ENCODE assay signal across 33 cellular contexts in genomic region chr3:170899455-170899854, GRCh38. TPM values are rescaled to one million over a fixed set of nuclear protein-coding genes. Genes with fewer than 3 reads are reported as not detected.
DNase-seq lines count a peak whose midpoint lies in the region; ATAC-seq, FAIRE-seq and TF ChIP-seq lines count a peak whose summit lies in the region.
"Had no signal": no experiment of that assay in that cellular context is flagged by ENCODE, and none has a peak within 500 bp of the region (broad histone marks: within the 10 kb centered on the region; RNA-seq: fewer than 3 reads in every experiment).

No MANE protein-coding gene starts in this region.

- H3K56ac ChIP-seq in IMR-90 (ENCODE audit: extremely low read depth, insufficient read depth, low read length) = no peak overlapping the region

- H3K36me3 ChIP-seq in HepG2 (replicated peaks in 1 of 2; ENCODE audit: control insufficient read depth in 1 of 2, insufficient read depth in 2 of 2, low read length in 2 of 2) (no peaks in the 10 kb centered on the region; a peak in 1 of 5 replicates), right lobe of liver (no peaks in the 10 kb centered on the region), IMR-90 (ENCODE audit: control insufficient read depth, insufficient read depth, low read length) (peaks cover 3% of the 10 kb centered on the region; the same call in 1 of the 2 replicates), K562 (ENCODE audit: control insufficient read depth, insufficient read depth, low read length) (peaks cover 10% of the 10 kb centered on the region; the same call in 1 of the 3 replicates)
- H3K36me3 ChIP-seq: BLaER1 had no signal

- H4K20me1 ChIP-seq in HepG2 (ENCODE audit: insufficient read depth, low read length) (no peaks in the 10 kb centered on the region), IMR-90 (ENCODE audit: insufficient read depth, low read length) (no peaks in the 10 kb centered on the region), K562 (replicated peaks; ENCODE audit: control insufficient read depth, insufficient read depth, low read length) (no peaks in the 10 kb centered on the region)
- H4K20me1 ChIP-seq: BLaER1; BLaER1 treated with 17β-estradiol and CSF1 and Interleukin-3, amounts not matched to agents 10 nM and 100 nM had no signal

- 0 out of 2 replicates have a peak, but pooled peaks cover 2% of the 10 kb centered on the region for H3K9me1 ChIP-seq in IMR-90 (ENCODE audit: insufficient read depth, low read length)
- H3K9me1 ChIP-seq in K562 (ENCODE audit: control insufficient read depth, insufficient read depth, low read length) = no peaks in the 10 kb centered on the region

- CTCF ChIA-PET in HepG2 (lab: Yijun Ruan, JAX; ENCODE audit: low intra/inter-chr PET ratio, low total read pairs) = no interaction called here
- CTCF ChIA-PET in A549 (lab: Yijun Ruan, JAX) = no interaction called here
- CTCF ChIA-PET in IMR-90 (lab: Yijun Ruan, JAX) = no interaction called here
- CTCF ChIA-PET in K562 (lab: Yijun Ruan, JAX; ENCODE audit: low intra/inter-chr PET ratio) = no interaction called here

- 100% methylated on average over 1 of the region's 1 CpG for WGBS in HepG2 (ENCODE audit: low lambda C conversion rate)
- WGBS in right lobe of liver (ENCODE audit: insufficient coverage, low coverage, low lambda C conversion rate, missing lambda C conversion rate) = 38% methylated on average over 1 of the region's 1 CpG
- 93% methylated on average over 1 of the region's 1 CpG for WGBS in A549 (ENCODE audit: missing lambda C conversion rate)
- no CpG with 5 or more reads among the region's 1 CpG for WGBS in IMR-90 (ENCODE audit: extremely low coverage in 2 of 2, insufficient read length in 1 of 2), 2 experiments
- WGBS in K562 (ENCODE audit: insufficient coverage, low coverage, missing lambda C conversion rate) = 100% methylated on average over 1 of the region's 1 CpG

- H3K14ac ChIP-seq in IMR-90 (replicated peaks; ENCODE audit: low read depth, low read length) = no peak overlapping the region

- in situ Hi-C loops in HepG2 (cut with HindIII; ENCODE audit: extremely low pct_ligation_motif_present, low pct_unique_long_range_greater_than_20kb) (no loop called here), IMR-90 (cut with MboI; ENCODE audit: low sequenced_read_pairs) (no loop called here), K562 (cut with MboI) (no loop called here)

- H3K4me3 ChIP-seq in HepG2 (replicated peaks in 1 of 3; ENCODE audit: insufficient read depth in 1 of 3, low read depth in 2 of 3, low read length in 3 of 3) = no peak overlapping the region
- H3K4me3 ChIP-seq in right lobe of liver = no peak overlapping the region
- H3K4me3 ChIP-seq in A549 = no peak overlapping the region
- no peak overlapping the region for H3K4me3 ChIP-seq in IMR-90 (ENCODE audit: insufficient read depth, low read depth, low read length)
- H3K4me3 ChIP-seq in K562 = no peak overlapping the region
- H3K4me3 ChIP-seq: BLaER1; BLaER1 treated with 17β-estradiol and CSF1 and Interleukin-3, amounts not matched to agents 10 nM and 100 nM had no signal

- H2BK5ac ChIP-seq in IMR-90 (ENCODE audit: low read depth, low read length, poor library complexity, severe bottlenecking) = no peak overlapping the region

- H2AK9ac ChIP-seq in IMR-90 (replicated peaks; ENCODE audit: low read depth, low read length, poor library complexity) = no peak overlapping the region

- H2BK20ac ChIP-seq in IMR-90 (ENCODE audit: low read depth, low read length) = no peak overlapping the region

- no peak overlapping the region for H4K91ac ChIP-seq in IMR-90 (ENCODE audit: insufficient read depth, low read depth, low read length)

- no peak for DNase-seq in HepG2 (ENCODE audit: low spot score)
- no peak for DNase-seq in right lobe of liver
- DNase-seq in A549 (ENCODE audit: low read depth in 1 of 2, low spot score in 1 of 2) = no peak
- no peak for DNase-seq in IMR-90
- DNase-seq in K562 (ENCODE audit: extremely low read depth in 1 of 4, low spot score in 3 of 4) = no peak
- DNase-seq in DMS153 (lab: John Stamatoyannopoulos, UW) = no peak
- DNase-seq: 8988T; ACHN; AML-193; BE2C; C1 segment of cervical spinal cord; Caco-2; Calu3; CD4-positive, alpha-beta memory T cell; CD4-positive, alpha-beta T cell; CD4-positive, CD25-positive, alpha-beta regulatory T cell; CD8-positive, alpha-beta memory T cell; CD8-positive, alpha-beta T cell; COR-L47; DMS 273 treated with DMSO at 0.1 percent for 48 hours; DMS53; DMS79; DMS79 treated with DMSO at 0.1 percent for 48 hours; DND-41; EL had no signal

- FAIRE-seq in HepG2 (lab: Jason Lieb, UNC) (no peak), A549 (lab: Jason Lieb, UNC) (no peak), K562 (lab: Jason Lieb, UNC) (no peak)
- FAIRE-seq: A204.1, D721Med had no signal

- H3K4ac ChIP-seq in IMR-90 (ENCODE audit: low read depth, low read length) = no peak overlapping the region

- H3K79me1 ChIP-seq in IMR-90 (ENCODE audit: low read depth in 1 of 2, low read length in 2 of 2) = peaks cover 16 to 18% of the 10 kb centered on the region in 2 experiments

- no peak overlapping the region for H3K23ac ChIP-seq in IMR-90 (ENCODE audit: low read depth, low read length)

- H2BK120ac ChIP-seq in IMR-90 (ENCODE audit: low read depth, low read length) = no peak overlapping the region

- H3K9ac ChIP-seq in HepG2 (ENCODE audit: insufficient read depth, low read depth, low read length) (no peak overlapping the region), IMR-90 (ENCODE audit: low read depth, low read length) (no peak overlapping the region), K562 (ENCODE audit: insufficient read depth in 1 of 2, low read depth in 2 of 2, low read length in 2 of 2) (no peak overlapping the region)
- H3K9ac ChIP-seq: BLaER1; BLaER1 treated with 17β-estradiol and CSF1 and Interleukin-3, amounts not matched to agents 10 nM and 100 nM had no signal

- TF ChIP-seq CTCF in HepG2 (CRISPR knock-in tag; IDR thresholded peaks at IDR 0.05) = no peak
- TF ChIP-seq CTCF in right lobe of liver (IDR thresholded peaks at IDR 0.05) = no peak
- TF ChIP-seq CTCF in A549 (IDR thresholded peaks at IDR 0.05) = no peak
- no peak for TF ChIP-seq CTCF in IMR-90 (conservative IDR thresholded peaks at IDR 0.05; ENCODE audit: low read depth, low read length)
- no peak for TF ChIP-seq CTCF in K562 (IDR thresholded peaks at IDR 0.05 in 2 of 3, conservative IDR thresholded peaks at IDR 0.05 in 1 of 3; ENCODE audit: insufficient read depth in 2 of 3, low read depth in 1 of 3, low read length in 3 of 3)

- no peak for ATAC-seq in HepG2
- no peak for ATAC-seq in right lobe of liver
- no peak for ATAC-seq in A549
- ATAC-seq in IMR-90 (ENCODE audit: low read depth) = no peak
- ATAC-seq in K562 = no peak
- no peak for ATAC-seq in GM18498 (IDR thresholded peaks at IDR 0.05; ENCODE audit: unreplicated experiment)
- no peak for ATAC-seq in GM19035 (IDR thresholded peaks at IDR 0.05; ENCODE audit: unreplicated experiment)
- ATAC-seq: CD8-positive, alpha-beta T cell had no signal

- H3K4me1 ChIP-seq in HepG2 (ENCODE audit: insufficient read depth, low read length) (no peaks in the 10 kb centered on the region), right lobe of liver (no peaks in the 10 kb centered on the region), A549 (no peaks in the 10 kb centered on the region), IMR-90 (ENCODE audit: control insufficient read depth, insufficient read depth, low read length) (no peaks in the 10 kb centered on the region), K562 (replicated peaks in 1 of 2; ENCODE audit: control insufficient read depth in 2 of 2, insufficient read depth in 2 of 2, low read length in 2 of 2) (peaks cover 2 to 3% of the 10 kb centered on the region in 2 experiments; a peak in 1 of 5 replicates)
- H3K4me1 ChIP-seq: BE2C; BLaER1; BLaER1 treated with 17β-estradiol and CSF1 and Interleukin-3, amounts not matched to agents 10 nM and 100 nM; Caco-2 had no signal

- BruUV-seq in HepG2 (replicated peaks; lab: Mats Ljungman, UMichigan) = no TSS peak
- no TSS peak for BruUV-seq in IMR-90 (replicated peaks; lab: Mats Ljungman, UMichigan)
- BruUV-seq in K562 (replicated peaks; lab: Mats Ljungman, UMichigan) = no TSS peak

- H3K27me3 ChIP-seq in HepG2 (ENCODE audit: control insufficient read depth in 1 of 2, insufficient read depth in 2 of 2, low read length in 2 of 2) (no peaks in the 10 kb centered on the region), right lobe of liver (no peaks in the 10 kb centered on the region), IMR-90 (ENCODE audit: control insufficient read depth, insufficient read depth, low read length) (no peaks in the 10 kb centered on the region), K562 (ENCODE audit: control insufficient read depth in 2 of 2, insufficient read depth in 2 of 2, low read length in 2 of 2) (no peaks in the 10 kb centered on the region)
- H3K27me3 ChIP-seq: BE2C; BLaER1; BLaER1 treated with 17β-estradiol and CSF1 and Interleukin-3, amounts not matched to agents 10 nM and 100 nM had no signal

- H2AK5ac ChIP-seq in IMR-90 (ENCODE audit: low read depth, low read length) = no peak overlapping the region

- no peak for TF ChIP-seq EP300 in HepG2 (IDR thresholded peaks at IDR 0.05; ENCODE audit: low read depth in 2 of 2, low read length in 2 of 2)
- TF ChIP-seq EP300 in HepG2 (CRISPR knock-in tag; IDR thresholded peaks at IDR 0.05; ENCODE audit: borderline replicate concordance) = no peak
- TF ChIP-seq EP300 in A549 (IDR thresholded peaks at IDR 0.05) = no peak
- no peak for TF ChIP-seq EP300 in K562 (IDR thresholded peaks at IDR 0.05; ENCODE audit: low read length)

- H3K18ac ChIP-seq in IMR-90 (ENCODE audit: low read depth, low read length) = no peak overlapping the region

- no peak overlapping the region for H4K5ac ChIP-seq in IMR-90 (ENCODE audit: low read depth, low read length)

- no peak overlapping the region for H3K4me2 ChIP-seq in HepG2 (ENCODE audit: low read depth, low read length)
- H3K4me2 ChIP-seq in A549 = no peak overlapping the region
- no peak overlapping the region for H3K4me2 ChIP-seq in IMR-90 (ENCODE audit: low read depth, low read length)
- no peak overlapping the region for H3K4me2 ChIP-seq in K562 (ENCODE audit: insufficient read depth, low read length)
- H3K4me2 ChIP-seq: BLaER1; BLaER1 treated with 17β-estradiol and CSF1 and Interleukin-3, amounts not matched to agents 10 nM and 100 nM had no signal

- intact Hi-C loops in HepG2 (cut with micrococcal nuclease; ENCODE audit: unreplicated experiment) (no loop called here), right lobe of liver (cut with DNase I) (no loop called here), IMR-90 (cut with micrococcal nuclease) (no loop called here), K562 (cut with micrococcal nuclease) (no loop called here)

- no peak overlapping the region for H2BK15ac ChIP-seq in IMR-90 (ENCODE audit: low read depth, low read length)

- POLR2A ChIA-PET in HepG2 (lab: Yijun Ruan, JAX) = no interaction called here
- POLR2A ChIA-PET in A549 (lab: Yijun Ruan, JAX) = interaction anchor here (0.7 kb wide), 1 partner anchor 1764 kb away, joined by 11 read pairs; no protein-coding TSS in a partner anchor
- POLR2A ChIA-PET in IMR-90 (lab: Charles Lee; ENCODE audit: unreplicated experiment) = no interaction called here
- POLR2A ChIA-PET in K562 (lab: Yijun Ruan, JAX) = no interaction called here

- H4K8ac ChIP-seq in IMR-90 (ENCODE audit: low read depth in 2 of 2, low read length in 2 of 2) = no peak overlapping the region

- H3K27ac ChIP-seq in HepG2 (ENCODE audit: extremely low read length, insufficient read depth, low read length) (no peak overlapping the region), right lobe of liver (no peak overlapping the region), A549 (no peak overlapping the region), IMR-90 (ENCODE audit: insufficient read depth, low read length) (no peak overlapping the region), K562 (ENCODE audit: extremely low read depth, low read depth, low read length) (no peak overlapping the region)
- H3K27ac ChIP-seq: 22Rv1; BLaER1; BLaER1 treated with 17β-estradiol and CSF1 and Interleukin-3, amounts not matched to agents 10 nM and 100 nM; C4-2B had no signal

- H3K79me2 ChIP-seq in HepG2 (ENCODE audit: insufficient read depth, low read length) (no peaks in the 10 kb centered on the region), K562 (ENCODE audit: control insufficient read depth, insufficient read depth, low read length) (no peaks in the 10 kb centered on the region)

- no peak for TF ChIP-seq RAD21 in HepG2 (CRISPR knock-in tag; IDR thresholded peaks at IDR 0.05)
- TF ChIP-seq RAD21 in A549 (conservative IDR thresholded peaks at IDR 0.05 in 1 of 2, IDR thresholded peaks at IDR 0.05 in 1 of 2) = no peak
- no peak for TF ChIP-seq RAD21 in IMR-90 (IDR thresholded peaks at IDR 0.05; ENCODE audit: low read length)
- no peak for TF ChIP-seq RAD21 in K562 (CRISPR knock-in tag; conservative IDR thresholded peaks at IDR 0.05 in 1 of 2, IDR thresholded peaks at IDR 0.05 in 1 of 2)

- dilution Hi-C loops in IMR-90 (cut with HindIII; ENCODE audit: low sequenced_read_pairs, unreplicated experiment) = no loop called here

- H2AFZ ChIP-seq in HepG2 (ENCODE audit: low read length) = no peak overlapping the region
- no peak overlapping the region for H2AFZ ChIP-seq in IMR-90 (replicated peaks; ENCODE audit: low read length, poor library complexity)
- H2AFZ ChIP-seq in K562 (ENCODE audit: low read depth, low read length) = no peak overlapping the region

- peaks cover 7% of the 10 kb centered on the region; the same call in 1 of the 2 replicates for H3K9me3 ChIP-seq in HepG2 (ENCODE audit: low read length)
- no peaks in the 10 kb centered on the region for H3K9me3 ChIP-seq in right lobe of liver
- H3K9me3 ChIP-seq in A549 = no peaks in the 10 kb centered on the region
- H3K9me3 ChIP-seq in IMR-90 (ENCODE audit: control insufficient read depth, insufficient read depth, low read length) = no peaks in the 10 kb centered on the region
- H3K9me3 ChIP-seq in K562 (replicated peaks; ENCODE audit: control insufficient read depth, insufficient read depth, low read depth, low read length) = 0 out of 2 replicates have a peak, but pooled peaks cover 2% of the 10 kb centered on the region
- H3K9me3 ChIP-seq: BE2C had no signal

- no peak for TF ChIP-seq POLR2A in HepG2 (IDR thresholded peaks at IDR 0.05; ENCODE audit: insufficient read depth in 1 of 2, low read depth in 2 of 2, low read length in 2 of 2)
- no peak for TF ChIP-seq POLR2A in right lobe of liver (IDR thresholded peaks at IDR 0.05)
- TF ChIP-seq POLR2A in A549 (IDR thresholded peaks at IDR 0.05; ENCODE audit: low read length) = no peak
- TF ChIP-seq POLR2A in IMR-90 (IDR thresholded peaks at IDR 0.05; ENCODE audit: low read depth, low read length) = no peak
- TF ChIP-seq POLR2A in K562 (conservative IDR thresholded peaks at IDR 0.05) = no peak

RNA-seq across cellular contexts. Expression of gene EIF5A2, which starts 9.0 kb away (rescaled TPM):
- total RNA-seq in HepG2 (2016; rRNA removed; fragmentation: Illumina TruSeq; extraction: Trizol) (9.4 and 17.1 TPM in 2 replicates), right lobe of liver (1 to 10 TPM in 5 of 6 experiments, under 1 TPM in 1; 0.79 to 4.1 (median 2.5) TPM), IMR-90 (2012; rRNA removed) (7.7 and 15.0 TPM in 2 replicates), K562 (2014; rRNA removed) (3.7 and 3.9 TPM in 2 replicates), K562 (2014; rRNA removed; fragmentation: Illumina TruSeq; extraction: Trizol) (15.9 and 23.5 TPM in 2 replicates), K562 (2015; rRNA removed; fragmentation: Illumina TruSeq; extraction: Trizol) (9.0 and 9.6 TPM in 2 replicates), K562 (2021) (18.2 and 21.0 TPM in 2 replicates)
- 4.8 and 6.7 TPM in 2 replicates for total RNA-seq in HepG2 (2016; cell fraction: cytosol; rRNA removed; fragmentation: Illumina TruSeq; extraction: Trizol; ENCODE audit: low read depth)
- 10.2 and 16.1 TPM in 2 replicates for total RNA-seq in HepG2 (2016; cell fraction: insoluble cytoplasmic fraction; rRNA removed; fragmentation: Illumina TruSeq; extraction: Trizol)
- total RNA-seq in HepG2 (2016; cell fraction: membrane; rRNA removed; fragmentation: Illumina TruSeq; extraction: Trizol) = 10.1 and 11.5 TPM in 2 replicates
- total RNA-seq in HepG2 (2016; cell fraction: nucleus; rRNA removed; fragmentation: Illumina TruSeq; extraction: Trizol) = 1.7 and 4.2 TPM in 2 replicates
- polyA plus RNA-seq in HepG2 (2011; rRNA removed) (3.5 and 4.7 TPM in 2 replicates), A549 (2011; rRNA removed) (11.7 and 15.2 TPM in 2 replicates), A549 (2017; fragmentation: RNase III; extraction: RNeasy Plus Mini Kit Qiagen cat#74134 plus additional on column Dnase treatment) (7.6 to 10.8 TPM (median 7.9 TPM) in 3 replicates), IMR-90 (2012; rRNA removed) (4.4 and 7.8 TPM in 2 replicates), K562 (2011; rRNA removed) (10.7 and 17.6 TPM in 2 replicates), K562 (2014; fragmentation: Illumina TruSeq; extraction: Trizol) (13.9 and 15.6 TPM in 2 replicates), K562 (2014; fragmentation: Nextera tagmentation; extraction: Ambion mirVana) (10 to 100 TPM; 17.9 to 18.3 TPM), K562 (2014; rRNA removed) (9.5 and 10.8 TPM in 2 replicates)
- polyA plus RNA-seq in HepG2 (2011; cell fraction: cytosol; rRNA removed) = 2.7 and 2.9 TPM in 2 replicates
- polyA plus RNA-seq in HepG2 (2011; cell fraction: nucleus; rRNA removed) = 0.97 and 1.3 TPM in 2 replicates
- polyA plus RNA-seq in HepG2 (2012) = 3.9 and 4.9 TPM in 2 replicates
- 6.6 and 7.3 TPM in 2 replicates for polyA plus RNA-seq in HepG2 (2016; cell fraction: cytosol; fragmentation: Illumina TruSeq; extraction: Trizol; ENCODE audit: low read depth)
- 11.9 and 12.3 TPM in 2 replicates for polyA plus RNA-seq in HepG2 (2016; cell fraction: insoluble cytoplasmic fraction; fragmentation: Illumina TruSeq; extraction: Trizol; ENCODE audit: low read depth)
- polyA plus RNA-seq in HepG2 (2016; cell fraction: membrane; fragmentation: Illumina TruSeq; extraction: Trizol; ENCODE audit: low read depth) = 6.7 and 7.0 TPM in 2 replicates
- 7.2 and 8.5 TPM in 2 replicates for polyA plus RNA-seq in HepG2 (2016; cell fraction: nucleus; fragmentation: Illumina TruSeq; extraction: Trizol; ENCODE audit: insufficient read depth, low read depth)
- 4.2 and 9.9 TPM in 2 replicates for polyA minus RNA-seq in HepG2 (2011; rRNA and poly(A)+ RNA removed; ENCODE audit: low replicate concordance)
- polyA minus RNA-seq in HepG2 (2011; cell fraction: cytosol; rRNA and poly(A)+ RNA removed) = 1.7 and 2.8 TPM in 2 replicates
- 3.9 and 4.7 TPM in 2 replicates for polyA minus RNA-seq in HepG2 (2011; cell fraction: nucleus; rRNA and poly(A)+ RNA removed)
- 2.7 and 3.4 TPM in 2 replicates for polyA plus RNA-seq in A549 (2012; cell fraction: cytosol; rRNA removed)
- 2.5 and 3.1 TPM in 2 replicates for polyA plus RNA-seq in A549 (2012; cell fraction: nucleus; rRNA removed)
- polyA minus RNA-seq in A549 (2011; rRNA and poly(A)+ RNA removed) = 5.1 and 7.4 TPM in 2 replicates
- 4.6 and 6.0 TPM in 2 replicates for polyA plus RNA-seq in IMR-90 (2012; cell fraction: cytosol; rRNA removed)
- polyA plus RNA-seq in IMR-90 (2012; cell fraction: nucleus; rRNA removed; ENCODE audit: low replicate concordance) = 1.6 and 4.2 TPM in 2 replicates
- total RNA-seq in K562 (2011; cell fraction: chromatin; rRNA removed; ENCODE audit: low replicate concordance) = 2.8 and 5.8 TPM in 2 replicates
- total RNA-seq in K562 (2011; cell fraction: nucleolus; rRNA removed) = 1.8 TPM in 2 replicates
- 2.3 and 6.8 TPM in 2 replicates for total RNA-seq in K562 (2011; cell fraction: nucleoplasm; rRNA removed)
- 2.7 and 2.8 TPM in 2 replicates for polyA plus RNA-seq in K562 (2011; cell fraction: cytosol; rRNA removed)
- 1.1 and 2.1 TPM in 2 replicates for polyA plus RNA-seq in K562 (2011; cell fraction: nucleus; rRNA removed)
- polyA plus RNA-seq in K562 (2012) = 12.8 and 15.1 TPM in 2 replicates
- polyA minus RNA-seq in K562 (2011; rRNA and poly(A)+ RNA removed) = 19.7 and 23.8 TPM in 2 replicates
- 4.6 and 4.9 TPM in 2 replicates for polyA minus RNA-seq in K562 (2011; cell fraction: cytosol; rRNA and poly(A)+ RNA removed)
- 1.5 and 2.7 TPM in 2 replicates for polyA minus RNA-seq in K562 (2011; cell fraction: nucleus; rRNA and poly(A)+ RNA removed)

RNA-seq across cellular contexts. Expression of gene RPL22L1, which starts 29.5 kb away (rescaled TPM):
- total RNA-seq in HepG2 (2016; rRNA removed; fragmentation: Illumina TruSeq; extraction: Trizol) (150 and 152 TPM in 2 replicates), right lobe of liver (100 to 1,000 TPM in 2 of 6 experiments, 10 to 100 TPM in 3, 1 to 10 TPM in 1; 9.5 to 126 (median 31.1) TPM), IMR-90 (2012; rRNA removed) (37.1 and 77.8 TPM in 2 replicates), K562 (2014; rRNA removed) (31.6 and 67.6 TPM in 2 replicates), K562 (2014; rRNA removed; fragmentation: Illumina TruSeq; extraction: Trizol) (139 and 156 TPM in 2 replicates), K562 (2015; rRNA removed; fragmentation: Illumina TruSeq; extraction: Trizol) (120 and 137 TPM in 2 replicates), K562 (2021) (53.9 and 64.7 TPM in 2 replicates)
- 116 and 134 TPM in 2 replicates for total RNA-seq in HepG2 (2016; cell fraction: cytosol; rRNA removed; fragmentation: Illumina TruSeq; extraction: Trizol; ENCODE audit: low read depth)
- 151 and 154 TPM in 2 replicates for total RNA-seq in HepG2 (2016; cell fraction: insoluble cytoplasmic fraction; rRNA removed; fragmentation: Illumina TruSeq; extraction: Trizol)
- 153 and 155 TPM in 2 replicates for total RNA-seq in HepG2 (2016; cell fraction: membrane; rRNA removed; fragmentation: Illumina TruSeq; extraction: Trizol)
- total RNA-seq in HepG2 (2016; cell fraction: nucleus; rRNA removed; fragmentation: Illumina TruSeq; extraction: Trizol) = 82.3 and 106 TPM in 2 replicates
- polyA plus RNA-seq in HepG2 (2011; rRNA removed) (42.7 and 44.1 TPM in 2 replicates), A549 (2011; rRNA removed) (191 and 258 TPM in 2 replicates), A549 (2017; fragmentation: RNase III; extraction: RNeasy Plus Mini Kit Qiagen cat#74134 plus additional on column Dnase treatment) (307 to 387 TPM (median 309 TPM) in 3 replicates), IMR-90 (2012; rRNA removed) (76.7 and 92.0 TPM in 2 replicates), K562 (2011; rRNA removed) (64.5 and 98.3 TPM in 2 replicates), K562 (2014; fragmentation: Illumina TruSeq; extraction: Trizol) (84.4 and 99.0 TPM in 2 replicates), K562 (2014; fragmentation: Nextera tagmentation; extraction: Ambion mirVana) (100 to 1,000 TPM; 108 to 111 TPM), K562 (2014; rRNA removed) (141 and 198 TPM in 2 replicates)
- polyA plus RNA-seq in HepG2 (2011; cell fraction: cytosol; rRNA removed) = 23.0 and 50.4 TPM in 2 replicates
- 10.1 and 18.0 TPM in 2 replicates for polyA plus RNA-seq in HepG2 (2011; cell fraction: nucleus; rRNA removed)
- 109 and 125 TPM in 2 replicates for polyA plus RNA-seq in HepG2 (2012)
- 110 and 115 TPM in 2 replicates for polyA plus RNA-seq in HepG2 (2016; cell fraction: cytosol; fragmentation: Illumina TruSeq; extraction: Trizol; ENCODE audit: low read depth)
- 101 and 141 TPM in 2 replicates for polyA plus RNA-seq in HepG2 (2016; cell fraction: insoluble cytoplasmic fraction; fragmentation: Illumina TruSeq; extraction: Trizol; ENCODE audit: low read depth)
- 105 and 124 TPM in 2 replicates for polyA plus RNA-seq in HepG2 (2016; cell fraction: membrane; fragmentation: Illumina TruSeq; extraction: Trizol; ENCODE audit: low read depth)
- polyA plus RNA-seq in HepG2 (2016; cell fraction: nucleus; fragmentation: Illumina TruSeq; extraction: Trizol; ENCODE audit: insufficient read depth, low read depth) = 145 and 173 TPM in 2 replicates
- 1.2 and 4.4 TPM in 2 replicates for polyA minus RNA-seq in HepG2 (2011; rRNA and poly(A)+ RNA removed; ENCODE audit: low replicate concordance)
- polyA minus RNA-seq in HepG2 (2011; cell fraction: cytosol; rRNA and poly(A)+ RNA removed) = 5.8 and 9.7 TPM in 2 replicates
- polyA minus RNA-seq in HepG2 (2011; cell fraction: nucleus; rRNA and poly(A)+ RNA removed) = 14.3 and 15.4 TPM in 2 replicates
- polyA plus RNA-seq in A549 (2012; cell fraction: cytosol; rRNA removed) = 75.5 and 91.7 TPM in 2 replicates
- 25.4 and 39.9 TPM in 2 replicates for polyA plus RNA-seq in A549 (2012; cell fraction: nucleus; rRNA removed)
- 4.8 and 5.5 TPM in 2 replicates for polyA minus RNA-seq in A549 (2011; rRNA and poly(A)+ RNA removed)
- polyA plus RNA-seq in IMR-90 (2012; cell fraction: cytosol; rRNA removed) = 16.6 and 35.7 TPM in 2 replicates
- 2.7 and 27.1 TPM in 2 replicates for polyA plus RNA-seq in IMR-90 (2012; cell fraction: nucleus; rRNA removed; ENCODE audit: low replicate concordance)
- 14.7 and 33.8 TPM in 2 replicates for total RNA-seq in K562 (2011; cell fraction: chromatin; rRNA removed; ENCODE audit: low replicate concordance)
- total RNA-seq in K562 (2011; cell fraction: nucleolus; rRNA removed) = 13.4 and 13.8 TPM in 2 replicates
- 28.4 and 41.3 TPM in 2 replicates for total RNA-seq in K562 (2011; cell fraction: nucleoplasm; rRNA removed)
- 10.8 and 27.7 TPM in 2 replicates for polyA plus RNA-seq in K562 (2011; cell fraction: cytosol; rRNA removed)
- polyA plus RNA-seq in K562 (2011; cell fraction: nucleus; rRNA removed) = 17.0 and 24.0 TPM in 2 replicates
- 60.5 and 95.5 TPM in 2 replicates for polyA plus RNA-seq in K562 (2012)
- 30.1 and 30.6 TPM in 2 replicates for polyA minus RNA-seq in K562 (2011; rRNA and poly(A)+ RNA removed)
- polyA minus RNA-seq in K562 (2011; cell fraction: cytosol; rRNA and poly(A)+ RNA removed) = 5.5 and 30.3 TPM in 2 replicates
- polyA minus RNA-seq in K562 (2011; cell fraction: nucleus; rRNA and poly(A)+ RNA removed) = 14.9 and 22.3 TPM in 2 replicates

Comparison
In these comparisons a context has a peak if more than half of its experiments do, and no peak if none do; other contexts are left out.
1. Of the 241 proteins assayed by ChIP-seq in both HepG2 and K562: peak only in HepG2: MAFF and MAFK; only in K562: MAFG; in both: none; in neither: 238.